Comparison of ENCODE assay signal across 1 cellular context in genomic region chr10:47035447-47036337, GRCh38.
TF ChIP-seq lines count a peak whose summit lies in the region.

No MANE protein-coding gene starts in this region.

TF ChIP-seq in WTC11, 78 proteins besides CTCF, POLR2A, EP300 and RAD21 (continued from another document):
- no peak for TF ChIP-seq PRDM15 (CRISPR knock-in tag; IDR thresholded peaks at IDR 0.05)
- TF ChIP-seq ZBTB43 (CRISPR knock-in tag; IDR thresholded peaks at IDR 0.05) = no peak
- TF ChIP-seq TEAD1 (CRISPR knock-in tag; IDR thresholded peaks at IDR 0.05) = no peak
- TF ChIP-seq ZNF396 (CRISPR knock-in tag; IDR thresholded peaks at IDR 0.05; ENCODE audit: borderline replicate concordance) = no peak
- no peak for TF ChIP-seq TCF7 (CRISPR knock-in tag; IDR thresholded peaks at IDR 0.05; ENCODE audit: low read depth)
- TF ChIP-seq FOXP1 (CRISPR knock-in tag; IDR thresholded peaks at IDR 0.05; ENCODE audit: borderline replicate concordance) = no peak
